ENCODE assay signal across 8 cellular contexts in the genomic region with DNA sequence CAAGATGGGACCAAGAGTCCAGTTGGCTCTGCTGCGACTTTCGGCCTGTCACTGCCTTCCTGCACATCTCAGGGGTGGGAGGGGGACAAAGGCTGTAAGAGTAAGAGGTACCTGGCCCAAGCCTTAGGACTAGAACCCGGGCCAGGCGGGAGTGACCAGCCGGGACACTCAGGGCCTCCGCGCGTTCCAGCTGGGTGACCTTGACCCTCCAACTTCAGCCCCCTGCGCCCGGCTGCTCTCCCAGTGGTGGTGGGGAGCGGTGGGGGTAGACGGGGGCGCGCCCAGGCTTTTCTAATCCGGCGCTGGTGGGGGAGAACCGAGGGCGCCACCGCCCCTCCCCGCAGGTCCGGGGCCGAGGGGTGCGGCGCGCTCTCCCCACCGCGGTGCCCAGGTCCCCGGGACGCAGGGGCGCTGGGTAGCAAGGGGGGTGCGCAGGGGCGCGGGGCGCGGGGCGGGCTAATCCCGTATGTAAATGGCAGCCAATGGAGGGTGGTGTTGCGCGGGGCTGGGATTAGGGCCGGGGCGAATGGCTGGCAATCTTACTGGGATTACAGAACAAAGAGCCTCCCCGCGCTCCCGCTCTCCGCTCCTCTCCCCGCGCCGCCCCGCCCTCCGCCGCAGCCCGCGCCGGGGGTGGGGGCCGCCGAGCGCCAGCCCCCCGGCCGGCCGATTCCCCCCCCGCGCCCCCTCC. TPM values are rescaled to one million over a fixed set of nuclear protein-coding genes. Genes with fewer than 3 reads are reported as not detected.
DNase-seq lines count a peak whose midpoint lies in the region; ATAC-seq and TF ChIP-seq lines count a peak whose summit lies in the region.

A gene with protein sequence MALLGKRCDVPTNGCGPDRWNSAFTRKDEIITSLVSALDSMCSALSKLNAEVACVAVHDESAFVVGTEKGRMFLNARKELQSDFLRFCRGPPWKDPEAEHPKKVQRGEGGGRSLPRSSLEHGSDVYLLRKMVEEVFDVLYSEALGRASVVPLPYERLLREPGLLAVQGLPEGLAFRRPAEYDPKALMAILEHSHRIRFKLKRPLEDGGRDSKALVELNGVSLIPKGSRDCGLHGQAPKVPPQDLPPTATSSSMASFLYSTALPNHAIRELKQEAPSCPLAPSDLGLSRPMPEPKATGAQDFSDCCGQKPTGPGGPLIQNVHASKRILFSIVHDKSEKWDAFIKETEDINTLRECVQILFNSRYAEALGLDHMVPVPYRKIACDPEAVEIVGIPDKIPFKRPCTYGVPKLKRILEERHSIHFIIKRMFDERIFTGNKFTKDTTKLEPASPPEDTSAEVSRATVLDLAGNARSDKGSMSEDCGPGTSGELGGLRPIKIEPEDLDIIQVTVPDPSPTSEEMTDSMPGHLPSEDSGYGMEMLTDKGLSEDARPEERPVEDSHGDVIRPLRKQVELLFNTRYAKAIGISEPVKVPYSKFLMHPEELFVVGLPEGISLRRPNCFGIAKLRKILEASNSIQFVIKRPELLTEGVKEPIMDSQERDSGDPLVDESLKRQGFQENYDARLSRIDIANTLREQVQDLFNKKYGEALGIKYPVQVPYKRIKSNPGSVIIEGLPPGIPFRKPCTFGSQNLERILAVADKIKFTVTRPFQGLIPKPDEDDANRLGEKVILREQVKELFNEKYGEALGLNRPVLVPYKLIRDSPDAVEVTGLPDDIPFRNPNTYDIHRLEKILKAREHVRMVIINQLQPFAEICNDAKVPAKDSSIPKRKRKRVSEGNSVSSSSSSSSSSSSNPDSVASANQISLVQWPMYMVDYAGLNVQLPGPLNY (plus strand): TSS at position 586 of the 691 bp plus-strand sequence. CDS start 54,175 bp downstream, outside the sequence.

- TF ChIP-seq POLR2A in esophagus squamous epithelium (IDR thresholded peaks at IDR 0.05): peak in 1 of 4 donors; percentile 38

- peak within 1 kb of the TSS; percentile 70 for H3K4me3 Mint-ChIP-seq in Calu3 (ENCODE audit: low read depth, unreplicated experiment)
- peak within 1 kb of the TSS; percentile 75 for H3K4me3 Mint-ChIP-seq in stimulated activated naive CD8-positive, alpha-beta T cell treated with anti-CD3 and anti-CD28 coated beads, Interleukin-15, Interleukin-2, amounts not matched to agents 100 ng/mL and 50 ng/mL, for 24 hours

- H3K27ac Mint-ChIP-seq in Calu3 (ENCODE audit: unreplicated experiment): peak within 1 kb of the TSS; percentile 88
- H3K27ac Mint-ChIP-seq in stimulated activated naive CD8-positive, alpha-beta T cell treated with anti-CD3 and anti-CD28 coated beads, Interleukin-15, Interleukin-2, amounts not matched to agents 100 ng/mL and 50 ng/mL, for 24 hours: peak within 1 kb of the TSS; percentile 87

- H3K4me3 ChIP-seq in esophagus squamous epithelium (peak within 1 kb of the TSS; percentile 80 to 96 (median 90)), mucosa of stomach (ENCODE audit: low read length) (peak within 1 kb of the TSS; percentile 67)

- no peak for TF ChIP-seq CTCF in Calu3 (IDR thresholded peaks at IDR 0.05; ENCODE audit: unreplicated experiment)
- no peak for TF ChIP-seq CTCF in esophagus squamous epithelium (IDR thresholded peaks at IDR 0.05)

- 0 to 1% methylated on average over 4 to 10 of the region's 62 CpGs for WGBS in esophagus squamous epithelium, 2 donors

- peak within 1 kb of the TSS; percentile 81 for H3K9ac ChIP-seq in mucosa of stomach (ENCODE audit: low read length)

- intact Hi-C loops in Calu3 (cut with micrococcal nuclease; ENCODE audit: unreplicated experiment): no loop called here
- intact Hi-C loops in esophagus squamous epithelium (cut with DNase I): no loop called here

- H3K36me3 ChIP-seq in esophagus squamous epithelium: no peaks in the 10 kb centered on the region
- H3K36me3 ChIP-seq in mucosa of stomach (ENCODE audit: control insufficient read depth, insufficient read depth, low read length): no peaks in the 10 kb centered on the region

- CTCF ChIA-PET in Calu3 (lab: Charles Lee): no interaction called here

- ATAC-seq in GM19351 (IDR thresholded peaks at IDR 0.05; ENCODE audit: unreplicated experiment): no peak

- DNase-seq in Calu3: peak; percentile 65
- peak; percentile 91 for DNase-seq in HuH-7 (ENCODE audit: low spot score)
- peak; percentile 81 for DNase-seq in OCI-M1 (lab: John Stamatoyannopoulos, UW)
- peak; percentile 22 to 30 for DNase-seq in activated T-helper 1 cell treated with anti-CD3 and anti-CD28 coated beads, Interleukin-2, amount 50 U/mL, for 16 hours (ENCODE audit: low read depth in 1 of 2, low spot score in 1 of 2)
- no peak for DNase-seq in esophagus squamous epithelium (lab: John Stamatoyannopoulos, UW)

- H3K27me3 Mint-ChIP-seq in Calu3 (ENCODE audit: unreplicated experiment): peaks cover 13% of the 10 kb centered on the region
- H3K27me3 Mint-ChIP-seq in stimulated activated naive CD8-positive, alpha-beta T cell treated with anti-CD3 and anti-CD28 coated beads, Interleukin-15, Interleukin-2, amounts not matched to agents 100 ng/mL and 50 ng/mL, for 24 hours: peaks cover 5% of the 10 kb centered on the region

- no peaks in the 10 kb centered on the region for H3K4me1 Mint-ChIP-seq in Calu3 (ENCODE audit: low read depth, unreplicated experiment)
- H3K4me1 Mint-ChIP-seq in stimulated activated naive CD8-positive, alpha-beta T cell treated with anti-CD3 and anti-CD28 coated beads, Interleukin-15, Interleukin-2, amounts not matched to agents 100 ng/mL and 50 ng/mL, for 24 hours (ENCODE audit: low read depth): peaks cover 19% of the 10 kb centered on the region

- H3K36me3 Mint-ChIP-seq in Calu3 (ENCODE audit: insufficient read depth, unreplicated experiment): peaks cover 24% of the 10 kb centered on the region
- no peaks in the 10 kb centered on the region for H3K36me3 Mint-ChIP-seq in stimulated activated naive CD8-positive, alpha-beta T cell treated with anti-CD3 and anti-CD28 coated beads, Interleukin-15, Interleukin-2, amounts not matched to agents 100 ng/mL and 50 ng/mL, for 24 hours (ENCODE audit: low read depth)

- H3K27ac ChIP-seq in esophagus squamous epithelium: peak within 1 kb of the TSS; percentile 96 to 98 (median 96)

- no peaks in the 10 kb centered on the region for H3K9me3 Mint-ChIP-seq in Calu3 (ENCODE audit: low read depth, unreplicated experiment)
- no peaks in the 10 kb centered on the region for H3K9me3 Mint-ChIP-seq in stimulated activated naive CD8-positive, alpha-beta T cell treated with anti-CD3 and anti-CD28 coated beads, Interleukin-15, Interleukin-2, amounts not matched to agents 100 ng/mL and 50 ng/mL, for 24 hours

- H3K27me3 ChIP-seq in esophagus squamous epithelium (no peaks in the 10 kb centered on the region), mucosa of stomach (ENCODE audit: control insufficient read depth, insufficient read depth, low read length) (no peaks in the 10 kb centered on the region)

- BruUV-seq in Calu3 (replicated peaks; lab: Mats Ljungman, UMichigan): no TSS peak

- H3K4me1 ChIP-seq in esophagus squamous epithelium (peaks cover 18 to 65% (median 22%) of the 10 kb centered on the region in 3 donors), mucosa of stomach (ENCODE audit: control insufficient read depth, insufficient read depth, low read length) (peaks cover 20% of the 10 kb centered on the region)

- H3K9me3 ChIP-seq in esophagus squamous epithelium (no peaks in the 10 kb centered on the region), mucosa of stomach (ENCODE audit: control insufficient read depth, low read length) (no peaks in the 10 kb centered on the region)

RNA-seq across cellular contexts. Expression of the gene that starts here (rescaled TPM):
- total RNA-seq in Calu3 (2022) (29.2 and 31.1 TPM in 2 replicates), esophagus squamous epithelium (10 to 100 TPM; 26.8 to 35.6 (median 28.5) TPM)
